9 cellular contexts compared by ENCODE assay signal in genomic region chr22:36162127-36163034, GRCh38. TPM values are rescaled to one million over a fixed set of nuclear protein-coding genes. Genes with fewer than 3 reads are reported as not detected.
DNase-seq lines count a peak whose midpoint lies in the region; ATAC-seq and TF ChIP-seq lines count a peak whose summit lies in the region.
"Had no signal": no experiment of that assay in that cellular context is flagged by ENCODE, and none has a peak within 500 bp of the region (broad histone marks: within the 10 kb centered on the region; RNA-seq: fewer than 3 reads in every experiment).

No MANE protein-coding gene starts in this region.

- no peaks in the 10 kb centered on the region for H4K20me1 ChIP-seq in OCI-LY7 (ENCODE audit: insufficient read depth, low read length)

- H3K4me1 ChIP-seq in CD8-positive, alpha-beta memory T cell (ENCODE audit: insufficient read depth, low read length) = peaks cover 67% of the 10 kb centered on the region
- H3K4me1 ChIP-seq in OCI-LY7 (ENCODE audit: insufficient read depth, low read length, poor library complexity, severe bottlenecking) (peaks cover 60% of the 10 kb centered on the region), right lobe of liver (peaks cover 0 to 77% (median 34%) of the 10 kb centered on the region in 4 donors)

- TF ChIP-seq POLR2A in right lobe of liver (IDR thresholded peaks at IDR 0.05) = peak; percentile 16

- no peaks in the 10 kb centered on the region for H3K9me3 Mint-ChIP-seq in CD8-positive, alpha-beta memory T cell

- peak; percentile 48 to 81 (median 77) for DNase-seq in CD8-positive, alpha-beta memory T cell
- DNase-seq in OCI-LY7 (ENCODE audit: low spot score) (peak; percentile 48), right lobe of liver (no peak), DMS153 treated with DMSO at 0.1 percent for 48 hours (lab: John Stamatoyannopoulos, UW; ENCODE audit: unreplicated experiment) (no peak), NCI-H1436 (lab: John Stamatoyannopoulos, UW) (no peak)
- DNase-seq in stimulated activated CD4-positive, alpha-beta T cell treated with anti-CD3 and anti-CD28 coated beads, Interleukin-4, amount 100 ng/mL, for 4 hours = no peak

- peaks cover 0 to 31% (median 10%) of the 10 kb centered on the region in 3 donors for H3K36me3 Mint-ChIP-seq in CD8-positive, alpha-beta memory T cell

- H3K36me3 ChIP-seq in CD8-positive, alpha-beta memory T cell (ENCODE audit: insufficient read depth, low read length) = no peaks in the 10 kb centered on the region
- H3K36me3 ChIP-seq in OCI-LY7 (ENCODE audit: insufficient read depth, low read length) (no peaks in the 10 kb centered on the region), right lobe of liver (no peaks in the 10 kb centered on the region)

- no peaks in the 10 kb centered on the region for H3K79me2 ChIP-seq in OCI-LY7 (ENCODE audit: insufficient read depth, low read depth, low read length)

- intact Hi-C loops in OCI-LY7 (cut with micrococcal nuclease; ENCODE audit: unreplicated experiment) (loop anchor here (5.0 kb wide), 1 partner anchor 75 kb away; the partner anchor contains the start of gene APOL2), right lobe of liver (cut with DNase I) (no loop called here)

- H3K4me3 Mint-ChIP-seq in CD8-positive, alpha-beta memory T cell = peak overlapping the region; percentile 91 to 99 (median 96)

- CTCF ChIA-PET in CD8-positive, alpha-beta memory T cell (lab: Charles Lee) = interaction anchor here (1.0 to 5.2 kb wide), 6 partner anchors 9 to 77 kb away, joined by 3 to 38 read pairs (median 4); partner anchors contain the start of gene APOL2
- CTCF ChIA-PET in OCI-LY7 (lab: Charles Lee; ENCODE audit: unreplicated experiment) = interaction anchor here (1.2 to 1.3 kb wide), 2 partner anchors 10 to 15 kb away, joined by 3 to 4 read pairs; no protein-coding TSS in a partner anchor

- H3K27ac Mint-ChIP-seq in CD8-positive, alpha-beta memory T cell = peak overlapping the region; percentile 93 to 100 (median 99)

- TSS peak; percentile 82 for BruUV-seq in OCI-LY7 (replicated peaks; lab: Mats Ljungman, UMichigan)

- H3K27me3 ChIP-seq in CD8-positive, alpha-beta memory T cell (ENCODE audit: insufficient read depth, low read length, poor library complexity, severe bottlenecking) = no peaks in the 10 kb centered on the region
- H3K27me3 ChIP-seq in right lobe of liver = no peaks in the 10 kb centered on the region

- POLR2A ChIA-PET in CD8-positive, alpha-beta memory T cell (lab: Charles Lee) = interaction anchor here (1.0 to 1.2 kb wide), 2 partner anchors 77 to 367 kb away, joined by 3 read pairs; partner anchors contain the start of genes APOL2 and EIF3D
- POLR2A ChIA-PET in OCI-LY7 (lab: Charles Lee) = interaction anchor here (0.5 to 1.5 kb wide), 10 partner anchors 10 to 1701 kb away, joined by 3 to 6 read pairs (median 4); no protein-coding TSS in a partner anchor

- H3K9me2 ChIP-seq in OCI-LY7 (ENCODE audit: insufficient read depth, low read length) = no peaks in the 10 kb centered on the region

- peak; percentile 56 for ATAC-seq in GM21515 (IDR thresholded peaks at IDR 0.05; ENCODE audit: unreplicated experiment)
- peak in 1 of 4 donors; percentile 11 for ATAC-seq in right lobe of liver
- ATAC-seq in GM19467 (IDR thresholded peaks at IDR 0.05; ENCODE audit: unreplicated experiment) = no peak

- H3K4me2 ChIP-seq in OCI-LY7 (ENCODE audit: low read length) = peak overlapping the region; percentile 71

- no peak for TF ChIP-seq CTCF in OCI-LY7 (conservative IDR thresholded peaks at IDR 0.05; ENCODE audit: low read length)
- no peak for TF ChIP-seq CTCF in right lobe of liver (IDR thresholded peaks at IDR 0.05)

- H3K4me1 Mint-ChIP-seq in CD8-positive, alpha-beta memory T cell = peaks cover 87 to 93% (median 90%) of the 10 kb centered on the region in 3 donors

- H3K4me3 ChIP-seq in CD8-positive, alpha-beta memory T cell (ENCODE audit: low read length) = peak overlapping the region; percentile 42
- H3K4me3 ChIP-seq in OCI-LY7 (ENCODE audit: low read depth, low read length, poor library complexity, severe bottlenecking) (peak overlapping the region; percentile 43), right lobe of liver (peak overlapping the region in 2 of 3 donors; percentile 30 to 59)
- H3K4me3 ChIP-seq: SK-N-MC had no signal

- peak overlapping the region; percentile 75 for H2AFZ ChIP-seq in OCI-LY7 (ENCODE audit: low read length)

- peak overlapping the region; percentile 84 for H3K27ac ChIP-seq in CD8-positive, alpha-beta memory T cell (ENCODE audit: low read depth, low read length)
- H3K27ac ChIP-seq in OCI-LY7 (ENCODE audit: low read depth, low read length, poor library complexity, severe bottlenecking) = peak overlapping the region; percentile 55
- H3K27ac ChIP-seq in right lobe of liver = peak overlapping the region; percentile 53 to 96 (median 94)
- H3K27ac ChIP-seq: SK-N-MC had no signal

- no peaks in the 10 kb centered on the region for H3K27me3 Mint-ChIP-seq in CD8-positive, alpha-beta memory T cell

- 16% methylated on average over 6 of the region's 6 CpGs for WGBS in right lobe of liver (ENCODE audit: insufficient coverage, low coverage, low lambda C conversion rate, missing lambda C conversion rate)

- H3K9me3 ChIP-seq in CD8-positive, alpha-beta memory T cell (ENCODE audit: low read length) = no peaks in the 10 kb centered on the region
- H3K9me3 ChIP-seq in OCI-LY7 (ENCODE audit: low read length) (no peaks in the 10 kb centered on the region), right lobe of liver (no peaks in the 10 kb centered on the region)

RNA-seq across cellular contexts. Expression of gene APOL3, which starts 1.8 kb away (rescaled TPM):
- total RNA-seq in CD8-positive, alpha-beta memory T cell = 10 to 100 TPM; 43.1 to 48.3 TPM
- 102 TPM for polyA plus RNA-seq in CD8-positive, alpha-beta memory T cell
- total RNA-seq in OCI-LY7 (2014; rRNA removed; shearing (Covaris generic)) = 9.9 and 10.7 TPM in 2 replicates
- 14.4 and 19.6 TPM in 2 replicates for total RNA-seq in OCI-LY7 (2022)
- total RNA-seq in right lobe of liver = 10 to 100 TPM; 21.7 to 80.5 (median 30.2) TPM

RNA-seq across cellular contexts. Expression of gene APOL4, which starts 39.2 kb away (rescaled TPM):
- total RNA-seq in CD8-positive, alpha-beta memory T cell = under 1 TPM; 0.42 to 0.46 TPM
- not detected for polyA plus RNA-seq in CD8-positive, alpha-beta memory T cell
- total RNA-seq in OCI-LY7 (2014; rRNA removed; shearing (Covaris generic)) = not detected in 2 replicates
- total RNA-seq in OCI-LY7 (2022) = not detected in 2 replicates
- 1 to 10 TPM in 4 of 6 experiments, not detected in 2; 1.1 to 1.6 (median 1.4) TPM for total RNA-seq in right lobe of liver

Comparison
In these comparisons a context has a peak if more than half of its experiments do, and no peak if none do; other contexts are left out.
1. DNase-seq: peak in CD8-positive, alpha-beta memory T cell (5 of 5) and OCI-LY7 (single experiment); none in right lobe of liver (0 of 3), DMS153 treated with DMSO at 0.1 percent for 48 hours (single experiment), stimulated activated CD4-positive, alpha-beta T cell treated with anti-CD3 and anti-CD28 coated beads, Interleukin-4, amount 100 ng/mL, for 4 hours (0 of 2) and NCI-H1436 (single experiment).
2. Peak in every context shown above with its lines, with median percentiles within 50 percentile points of each other: H3K27ac ChIP-seq and H3K4me3 ChIP-seq.